Comparison of ENCODE assay signal across 1 cellular context in the genomic region with DNA sequence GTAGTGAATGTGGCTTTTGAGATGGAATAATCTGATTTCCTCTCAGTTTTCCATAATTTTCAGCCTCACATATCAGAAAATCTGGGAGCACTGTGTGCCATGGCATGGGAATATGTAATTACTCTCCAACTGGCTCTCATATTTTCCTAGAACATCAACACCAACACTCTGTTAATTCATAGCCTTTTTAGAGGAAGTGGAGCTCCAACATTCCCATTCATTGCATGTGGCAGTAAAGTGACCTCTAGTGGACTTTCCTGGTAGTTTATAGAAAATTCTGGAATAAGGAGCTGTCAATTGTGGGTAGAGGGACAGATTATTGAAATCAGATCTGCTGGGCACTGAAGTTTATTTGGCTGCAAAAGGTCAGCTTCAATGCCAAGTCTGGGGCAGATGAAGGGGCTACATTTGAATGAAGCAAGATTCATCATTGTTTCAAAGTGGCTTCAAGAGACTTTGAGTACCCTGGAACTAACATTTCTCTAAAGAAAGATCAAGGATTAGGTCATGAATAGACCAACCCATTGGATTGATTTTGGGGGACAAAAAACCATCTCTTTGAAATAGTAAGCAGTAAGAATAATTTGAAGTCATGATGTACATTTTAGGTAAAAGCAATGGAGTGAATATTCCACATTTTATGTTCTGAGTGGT.
A peak's percentile ranks its signal among the peaks of the same experiment; 100 is the strongest.
TF ChIP-seq lines count a peak whose summit lies in the region.

No MANE protein-coding gene starts in this region.

TF ChIP-seq in HepG2, 621 proteins besides CTCF, POLR2A, EP300 and RAD21 (continued from another document):
- no peak for TF ChIP-seq ZNF800 (CRISPR knock-in tag; IDR thresholded peaks at IDR 0.05)
- TF ChIP-seq IKZF4 (CRISPR knock-in tag; IDR thresholded peaks at IDR 0.05; ENCODE audit: borderline replicate concordance, low read depth, not compliant biosample characterization): no peak
- TF ChIP-seq, protein P1, sequence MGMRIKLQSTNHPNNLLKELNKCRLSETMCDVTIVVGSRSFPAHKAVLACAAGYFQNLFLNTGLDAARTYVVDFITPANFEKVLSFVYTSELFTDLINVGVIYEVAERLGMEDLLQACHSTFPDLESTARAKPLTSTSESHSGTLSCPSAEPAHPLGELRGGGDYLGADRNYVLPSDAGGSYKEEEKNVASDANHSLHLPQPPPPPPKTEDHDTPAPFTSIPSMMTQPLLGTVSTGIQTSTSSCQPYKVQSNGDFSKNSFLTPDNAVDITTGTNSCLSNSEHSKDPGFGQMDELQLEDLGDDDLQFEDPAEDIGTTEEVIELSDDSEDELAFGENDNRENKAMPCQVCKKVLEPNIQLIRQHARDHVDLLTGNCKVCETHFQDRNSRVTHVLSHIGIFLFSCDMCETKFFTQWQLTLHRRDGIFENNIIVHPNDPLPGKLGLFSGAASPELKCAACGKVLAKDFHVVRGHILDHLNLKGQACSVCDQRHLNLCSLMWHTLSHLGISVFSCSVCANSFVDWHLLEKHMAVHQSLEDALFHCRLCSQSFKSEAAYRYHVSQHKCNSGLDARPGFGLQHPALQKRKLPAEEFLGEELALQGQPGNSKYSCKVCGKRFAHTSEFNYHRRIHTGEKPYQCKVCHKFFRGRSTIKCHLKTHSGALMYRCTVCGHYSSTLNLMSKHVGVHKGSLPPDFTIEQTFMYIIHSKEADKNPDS (CRISPR knock-in tag; IDR thresholded peaks at IDR 0.05): no peak
- TF ChIP-seq ZNF484 (CRISPR knock-in tag; IDR thresholded peaks at IDR 0.05; ENCODE audit: borderline replicate concordance, low read depth): no peak
- no peak for TF ChIP-seq SAFB2 (CRISPR knock-in tag; IDR thresholded peaks at IDR 0.05; ENCODE audit: borderline replicate concordance, low read depth)
- TF ChIP-seq SOX5 (CRISPR knock-in tag; IDR thresholded peaks at IDR 0.05; ENCODE audit: borderline replicate concordance): no peak
- TF ChIP-seq SMC3 (IDR thresholded peaks at IDR 0.05; ENCODE audit: low read length): peak; percentile 38; the same call in 1 of the 2 replicates
- TF ChIP-seq ZNF138 (CRISPR knock-in tag; IDR thresholded peaks at IDR 0.05; ENCODE audit: low read depth): no peak
- no peak for TF ChIP-seq MED1 (CRISPR knock-in tag; IDR thresholded peaks at IDR 0.05)
- TF ChIP-seq GATAD2A (CRISPR knock-in tag; IDR thresholded peaks at IDR 0.05): 0 out of 2 replicates have a peak, but pooled peaks have one; percentile 27
- TF ChIP-seq STAG1 (CRISPR knock-in tag; IDR thresholded peaks at IDR 0.05): peak; percentile 52
TF ChIP-seq in HepG2: peak in this region for 4.
